ENCODE assay signal across 14 cellular contexts in the genomic region with DNA sequence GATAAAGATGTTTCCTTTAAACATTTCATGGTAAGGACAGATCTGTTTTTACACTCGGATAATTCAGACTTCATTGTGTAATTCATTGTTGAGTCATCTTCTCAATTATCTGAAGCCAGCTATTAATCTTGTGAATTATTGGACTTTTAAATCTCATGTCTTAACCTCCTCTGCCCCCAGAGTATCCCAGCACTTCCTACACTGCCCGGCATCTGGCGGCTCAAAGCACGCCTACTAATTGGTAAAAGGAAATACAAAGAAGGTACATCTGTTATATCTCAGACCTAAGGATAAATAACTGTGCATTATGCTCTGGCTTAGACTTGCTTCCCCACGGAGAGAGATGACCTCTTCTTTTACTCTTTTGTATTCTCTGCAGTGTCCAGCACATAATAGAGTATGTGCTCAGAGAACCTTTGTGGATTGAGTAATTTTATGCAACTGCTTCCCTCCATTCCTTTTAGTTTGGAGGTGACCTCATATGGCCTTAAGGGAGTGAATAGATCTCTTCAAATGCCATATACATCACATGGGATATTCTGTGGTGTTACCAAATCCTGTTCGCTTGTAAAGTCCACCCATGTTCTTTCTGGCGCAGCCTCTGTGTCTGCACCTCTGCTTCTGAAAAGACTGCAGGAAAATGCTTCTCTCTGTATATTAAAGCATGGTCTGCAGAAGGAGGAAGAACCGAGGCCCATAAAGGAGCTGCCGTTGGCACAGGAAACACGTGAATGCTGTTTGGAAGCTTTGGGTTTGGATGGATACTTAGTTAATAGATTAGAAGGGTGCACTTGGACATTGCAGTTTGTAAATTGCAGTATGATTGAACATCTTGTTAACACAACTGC.
DNase-seq lines count a peak whose midpoint lies in the region; ATAC-seq and TF ChIP-seq lines count a peak whose summit lies in the region.
"Had no signal": no experiment of that assay in that cellular context is flagged by ENCODE, and none has a peak within 500 bp of the region (broad histone marks: within the 10 kb centered on the region; RNA-seq: fewer than 3 reads in every experiment).

No MANE protein-coding gene starts in this region.

- peaks cover 56% of the 10 kb centered on the region for H3K4me1 Mint-ChIP-seq in brain

- H3K36me3 ChIP-seq in neutrophil: peaks cover 100% of the 10 kb centered on the region

- no peaks in the 10 kb centered on the region for H3K27me3 ChIP-seq in neutrophil
- H3K27me3 ChIP-seq: hepatocyte had no signal

- H3K4me3 Mint-ChIP-seq in brain: peak overlapping the region in 1 of 5 experiments; percentile 8

- peaks cover 7 to 12% of the 10 kb centered on the region in 2 experiments for H3K4me1 ChIP-seq in neutrophil (ENCODE audit: control insufficient read depth in 1 of 2, insufficient read depth in 1 of 2, low read depth in 1 of 2, low read length in 1 of 2)

- H3K27ac ChIP-seq in neutrophil: peak overlapping the region; percentile 32
- H3K27ac ChIP-seq: hepatocyte had no signal

- peak; percentile 13 for DNase-seq in COLO829 (ENCODE audit: low spot score)
- peak; percentile 77 for DNase-seq in NCI-H2227 (lab: John Stamatoyannopoulos, UW; ENCODE audit: unreplicated experiment)
- no peak for DNase-seq in NCI-H187 treated with DMSO at 0.1 percent for 48 hours (lab: John Stamatoyannopoulos, UW)
- DNase-seq: KG1; NCI-H446; stimulated activated CD4-positive, alpha-beta T cell treated with anti-CD3 and anti-CD28 coated beads, Interleukin-4, amount 100 ng/mL, for 24 hours; stimulated activated naive CD4-positive, alpha-beta T cell treated with Interleukin-2 at 50 U/mL for 16 hours had no signal

- H3K9me3 ChIP-seq in neutrophil: peaks cover 4% of the 10 kb centered on the region

- peaks cover 12 to 22% (median 20%) of the 10 kb centered on the region in 5 experiments for H3K9me3 Mint-ChIP-seq in brain

- no peak overlapping the region for H3K4me3 ChIP-seq in neutrophil (ENCODE audit: low read depth in 1 of 2, low read length in 1 of 2)
- H3K4me3 ChIP-seq: hepatocyte had no signal

- ATAC-seq in HG03045 (IDR thresholded peaks at IDR 0.05; ENCODE audit: unreplicated experiment): no peak
- ATAC-seq in GM21447 (IDR thresholded peaks at IDR 0.05; ENCODE audit: unreplicated experiment): no peak
- no peak for ATAC-seq in GM19351 (IDR thresholded peaks at IDR 0.05; ENCODE audit: unreplicated experiment)

- peak overlapping the region in 4 of 5 experiments; percentile 13 to 94 (median 58) for H3K27ac Mint-ChIP-seq in brain
- H3K27ac Mint-ChIP-seq: progenitor cell of endocrine pancreas had no signal

- peaks cover 66% of the 10 kb centered on the region for H3K36me3 Mint-ChIP-seq in brain

- no peak for TF ChIP-seq CTCF in brain (conservative IDR thresholded peaks at IDR 0.05)
- no peak for TF ChIP-seq CTCF in neutrophil (IDR thresholded peaks at IDR 0.05)

- peaks cover 3% of the 10 kb centered on the region for H3K27me3 Mint-ChIP-seq in brain
- H3K27me3 Mint-ChIP-seq: progenitor cell of endocrine pancreas had no signal
